Comparison of ENCODE assay signal across 1 cellular context in genomic region chr14:55129428-55130193, GRCh38.
TF ChIP-seq lines count a peak whose summit lies in the region.

No MANE protein-coding gene starts in this region.

TF ChIP-seq in HepG2, 621 proteins besides CTCF, POLR2A, EP300 and RAD21 (continued from another document and continues in another):
- TF ChIP-seq HMGXB4 (CRISPR knock-in tag; IDR thresholded peaks at IDR 0.05; ENCODE audit: borderline replicate concordance in 1 of 2, low read depth in 1 of 2), result 0 out of 4 replicates have a peak, but pooled peaks of 1 of the 2 experiments have one; percentile 22
- TF ChIP-seq GRHL1 (CRISPR knock-in tag; conservative IDR thresholded peaks at IDR 0.05), result no peak
- no peak for TF ChIP-seq ZNF10 (CRISPR knock-in tag; IDR thresholded peaks at IDR 0.05; ENCODE audit: borderline replicate concordance, low read depth)
- TF ChIP-seq ZNF430 (CRISPR knock-in tag; IDR thresholded peaks at IDR 0.05), result peak; percentile 68; the same call in 1 of the 2 replicates
- peak; percentile 13; the same call in 1 of the 2 replicates for TF ChIP-seq YEATS4 (CRISPR knock-in tag; IDR thresholded peaks at IDR 0.05; ENCODE audit: borderline replicate concordance)
- no peak for TF ChIP-seq SMAD9 (CRISPR knock-in tag; IDR thresholded peaks at IDR 0.05)
- TF ChIP-seq ZNF576 (CRISPR knock-in tag; IDR thresholded peaks at IDR 0.05), result no peak
- TF ChIP-seq ZNF503 (CRISPR knock-in tag; IDR thresholded peaks at IDR 0.05), result no peak
- TF ChIP-seq ZNF484 (CRISPR knock-in tag; IDR thresholded peaks at IDR 0.05; ENCODE audit: borderline replicate concordance, low read depth), result no peak
- TF ChIP-seq CCAR2 (optimal IDR thresholded peaks at IDR 0.05; ENCODE audit: low read depth, low read length), result no peak
- no peak for TF ChIP-seq ZNF350 (CRISPR knock-in tag; IDR thresholded peaks at IDR 0.05; ENCODE audit: borderline replicate concordance, low read depth)
- peak; percentile 16; the same call in 1 of the 2 replicates for TF ChIP-seq NR2C2 (CRISPR knock-in tag; IDR thresholded peaks at IDR 0.05; ENCODE audit: borderline replicate concordance)
- TF ChIP-seq SOX6 (IDR thresholded peaks at IDR 0.05), result no peak
- 0 out of 2 replicates have a peak, but pooled peaks have one; percentile 31 for TF ChIP-seq SOX6 (CRISPR knock-in tag; IDR thresholded peaks at IDR 0.05)
- 0 out of 2 replicates have a peak, but pooled peaks have one; percentile 28 for TF ChIP-seq ZBTB42 (CRISPR knock-in tag; IDR thresholded peaks at IDR 0.05)
- peak; percentile 43; the same call in 1 of the 2 replicates for TF ChIP-seq ZFX (CRISPR knock-in tag; IDR thresholded peaks at IDR 0.05; ENCODE audit: low read depth)
- no peak for TF ChIP-seq KAT7 (CRISPR knock-in tag; IDR thresholded peaks at IDR 0.05; ENCODE audit: borderline replicate concordance)
- TF ChIP-seq MYNN (CRISPR knock-in tag; IDR thresholded peaks at IDR 0.05; ENCODE audit: low read depth), result no peak
- peak; percentile 49; the same call in 1 of the 2 replicates for TF ChIP-seq ZNF235 (CRISPR knock-in tag; IDR thresholded peaks at IDR 0.05; ENCODE audit: borderline replicate concordance)
- peak; percentile 42; the same call in 1 of the 2 replicates for TF ChIP-seq PHF8 (CRISPR knock-in tag; IDR thresholded peaks at IDR 0.05)
- TF ChIP-seq THAP11 (CRISPR knock-in tag; IDR thresholded peaks at IDR 0.05), result 0 out of 2 replicates have a peak, but pooled peaks have one; percentile 14
- peak; percentile 62 for TF ChIP-seq UBTF (CRISPR knock-in tag; IDR thresholded peaks at IDR 0.05)
- TF ChIP-seq IKZF4 (CRISPR knock-in tag; IDR thresholded peaks at IDR 0.05; ENCODE audit: borderline replicate concordance, low read depth, not compliant biosample characterization), result peak; percentile 59
- 0 out of 2 replicates have a peak, but pooled peaks have one; percentile 48 for TF ChIP-seq ZNF563 (CRISPR knock-in tag; IDR thresholded peaks at IDR 0.05)
- 0 out of 2 replicates have a peak, but pooled peaks have one; percentile 47 for TF ChIP-seq ZNF782 (CRISPR knock-in tag; IDR thresholded peaks at IDR 0.05; ENCODE audit: borderline replicate concordance)
- TF ChIP-seq ZNF407 (CRISPR knock-in tag; IDR thresholded peaks at IDR 0.05; ENCODE audit: not compliant biosample characterization), result no peak
- no peak for TF ChIP-seq FUBP1 (CRISPR knock-in tag; IDR thresholded peaks at IDR 0.05; ENCODE audit: borderline replicate concordance)
- TF ChIP-seq ZNF792 (CRISPR knock-in tag; IDR thresholded peaks at IDR 0.05), result no peak
- TF ChIP-seq ZNF543 (CRISPR knock-in tag; IDR thresholded peaks at IDR 0.05), result 0 out of 2 replicates have a peak, but pooled peaks have one; percentile 21
